Comparison of ENCODE assay signal across 32 cellular contexts in the genomic region with DNA sequence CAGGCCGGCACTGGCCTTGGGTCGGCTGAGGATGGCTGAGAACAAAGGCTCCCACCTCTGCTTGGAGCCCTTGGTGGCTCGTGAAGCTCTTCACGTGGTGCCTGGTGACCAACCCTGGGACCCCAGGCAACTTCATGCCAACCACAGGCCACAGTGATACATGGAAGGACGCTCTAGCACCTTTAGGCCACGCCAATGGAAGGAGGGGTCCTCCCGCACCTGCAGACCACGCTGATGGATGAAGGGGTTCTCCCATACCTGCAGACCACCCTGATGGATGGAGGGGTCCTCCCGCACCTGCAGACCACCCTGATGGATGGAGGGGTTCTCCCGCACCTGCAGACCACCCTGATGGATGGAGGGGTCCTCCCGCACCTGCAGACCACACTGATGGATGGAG.
"Had no signal": no experiment of that assay in that cellular context is flagged by ENCODE, and none has a peak within 500 bp of the region (broad histone marks: within the 10 kb centered on the region; RNA-seq: fewer than 3 reads in every experiment).

No MANE protein-coding gene starts in this region.

- ATAC-seq: activated CD8-positive, alpha-beta T cell treated with anti-CD3 and anti-CD28 coated beads for 36 hours; activated T-cell treated with anti-CD3 and anti-CD28 coated beads, Interleukin-2, amount 50 U/mL, for 72 hours; activated T-helper 17 cell treated with anti-CD3 and anti-CD28 coated beads, Interleukin-2, amount 50 U/mL, for 72 hours had no signal

- H3K27ac ChIP-seq: ascending aorta, cardiac muscle cell, PC-9, VCaP had no signal

- H3K4me1 ChIP-seq: ascending aorta had no signal

- H3K36me3 ChIP-seq: ascending aorta, cardiac muscle cell had no signal

- H3K4me3 ChIP-seq: ascending aorta, cardiac muscle cell, PC-9 had no signal

- H3K27me3 ChIP-seq: ascending aorta, cardiac muscle cell had no signal

- DNase-seq: activated B cell treated with CpG ODN at 0.5 μM for 24 hours; activated CD4-positive, alpha-beta T cell treated with anti-CD3 and anti-CD28 coated beads for 4 hours; activated CD4-positive, alpha-beta T cell treated with anti-CD3 and anti-CD28 coated beads, Interleukin-2, amount 50 U/mL, for 1 hour; activated CD4-positive, CD25-positive, alpha-beta regulatory T cell treated with anti-CD3 and anti-CD28 coated beads, Interleukin-2, amount 50 U/mL, for 72 hours; activated CD8-positive, alpha-beta T cell treated with anti-CD3 and anti-CD28 coated beads for 36 hours; activated effector memory CD4-positive, alpha-beta T cell treated with anti-CD3 and anti-CD28 coated beads, Interleukin-2, amount 50 U/mL, for 16 hours; activated naive CD4-positive, alpha-beta T cell; activated naive CD4-positive, alpha-beta T cell treated with anti-CD3 and anti-CD28 coated beads, Interleukin-2, amount 50 U/mL, for 16 hours; activated naive CD8-positive, alpha-beta T cell treated with anti-CD3 and anti-CD28 coated beads for 36 hours; activated T-cell treated with anti-CD3 and anti-CD28 coated beads, Interleukin-2, amount 50 U/mL, for 1 hour; activated T-cell treated with anti-CD3 and anti-CD28 coated beads, Interleukin-2, amount 50 U/mL, for 72 hours; amygdala; Karpas-422; KBM-7; NCI-H1105; NCI-H1417 treated with DMSO at 0.1 percent for 48 hours; NCI-H1694; NCI-H2029; NCI-H510A; NCI-H526; NCI-H748 treated with DMSO at 0.1 percent for 48 hours; NK-92 treated with Interleukin-12 subunit alpha and Interleukin-12 subunit beta, amount 100 ng/mL, for 24 hours; PC-9; Right ventricle myocardium superior; SW 1271; T-helper 1 cell; T-helper 2 cell; T-helper 9 cell had no signal
